1 cellular context compared by ENCODE assay signal in genomic region chr14:24965934-24966593, GRCh38.
TF ChIP-seq lines count a peak whose summit lies in the region.

No MANE protein-coding gene starts in this region.

TF ChIP-seq in GM12878, 131 proteins besides CTCF, POLR2A, EP300 and RAD21 (continued from another document):
- TF ChIP-seq ZNF384 (IDR thresholded peaks at IDR 0.05; ENCODE audit: borderline replicate concordance, low read depth, low read length) (peak; percentile 25; the same call in 1 of the 2 replicates), IKZF1 (conservative IDR thresholded peaks at IDR 0.05) (0 out of 2 replicates have a peak, but pooled peaks have one; percentile 21), FOXK2 (IDR thresholded peaks at IDR 0.05) (no peak), RAD51 (IDR thresholded peaks at IDR 0.05) (peak; percentile 49; the same call in 1 of the 2 replicates), MEF2B (IDR thresholded peaks at IDR 0.05; ENCODE audit: partially characterized antibody, poor library complexity, severe bottlenecking) (no peak)
TF ChIP-seq in GM12878: peak in this region for 4.
